In the genomic region with DNA sequence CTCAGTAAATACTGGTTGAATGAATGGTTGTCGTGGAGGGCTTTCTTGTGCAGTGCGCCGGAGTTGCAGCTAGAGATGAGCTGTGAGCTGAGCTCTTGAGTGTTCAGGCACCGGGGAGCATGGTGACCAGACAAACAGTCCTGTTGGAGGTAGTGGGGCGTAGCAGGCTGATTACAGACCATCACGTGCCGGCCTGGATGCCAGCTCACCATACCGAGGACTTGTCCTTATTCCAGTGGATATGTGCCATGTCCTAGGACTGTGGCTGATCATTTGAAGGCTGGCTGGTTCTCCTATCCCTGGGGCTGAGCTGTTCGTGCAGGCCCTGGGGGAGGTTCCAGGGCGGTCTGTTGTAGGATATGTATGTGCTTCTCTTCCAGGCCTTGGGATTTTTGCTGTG, we compare ENCODE assay signal across 15 cellular contexts. TPM values are rescaled to one million over a fixed set of nuclear protein-coding genes. Genes with fewer than 3 reads are reported as not detected.
DNase-seq lines count a peak whose midpoint lies in the region; ATAC-seq, FAIRE-seq and TF ChIP-seq lines count a peak whose summit lies in the region.
"Had no signal": no experiment of that assay in that cellular context is flagged by ENCODE, and none has a peak within 500 bp of the region (broad histone marks: within the 10 kb centered on the region; RNA-seq: fewer than 3 reads in every experiment).

No MANE protein-coding gene starts in this region.

- peak overlapping the region; percentile 82 for H2BK5ac ChIP-seq in neuronal stem cell (ENCODE audit: low read length)

- H3K27me3 Mint-ChIP-seq in effector memory CD8-positive, alpha-beta T cell = no peaks in the 10 kb centered on the region

- H3K27ac Mint-ChIP-seq in effector memory CD8-positive, alpha-beta T cell = peak overlapping the region; percentile 26 to 44

- no peak for TF ChIP-seq POLR2A in body of pancreas (IDR thresholded peaks at IDR 0.05)

- H3K23ac ChIP-seq in neuronal stem cell (ENCODE audit: low read depth, low read length, poor library complexity) = peak overlapping the region; percentile 55

- H3K9me3 ChIP-seq in BE2C (no peaks in the 10 kb centered on the region), neuronal stem cell (replicated peaks in 1 of 2; ENCODE audit: control insufficient read depth in 2 of 2, insufficient read depth in 1 of 2, low read depth in 1 of 2, low read length in 2 of 2) (peaks cover 0 to 4% of the 10 kb centered on the region in 2 donors), body of pancreas (no peaks in the 10 kb centered on the region)
- H3K9me3 ChIP-seq: suprapubic skin had no signal

- H3K4ac ChIP-seq in neuronal stem cell (ENCODE audit: low read length) = peak overlapping the region; percentile 11

- H3K27ac ChIP-seq in neuronal stem cell (replicated peaks; ENCODE audit: low read length) = no peak overlapping the region
- no peak overlapping the region for H3K27ac ChIP-seq in body of pancreas
- H3K27ac ChIP-seq: brain microvascular endothelial cell, suprapubic skin had no signal

- H3K14ac ChIP-seq in neuronal stem cell (ENCODE audit: low read length) = peak overlapping the region; percentile 56

- no peak for ATAC-seq in effector memory CD8-positive, alpha-beta T cell (replicated peaks)
- ATAC-seq in GM19452 (IDR thresholded peaks at IDR 0.05; ENCODE audit: unreplicated experiment) = no peak
- no peak for ATAC-seq in body of pancreas

- H3K36me3 ChIP-seq in BE2C = peaks cover 29% of the 10 kb centered on the region
- peaks cover 3 to 18% of the 10 kb centered on the region in 2 donors for H3K36me3 ChIP-seq in neuronal stem cell (replicated peaks in 1 of 2; ENCODE audit: control insufficient read depth in 2 of 2, insufficient read depth in 2 of 2, low read length in 2 of 2)
- no peaks in the 10 kb centered on the region for H3K36me3 ChIP-seq in body of pancreas (replicated peaks in 1 of 2; ENCODE audit: insufficient read depth in 1 of 2, low read depth in 2 of 2)

- no peak overlapping the region for H4K8ac ChIP-seq in neuronal stem cell (ENCODE audit: low read depth, low read length)

- peaks cover 38% of the 10 kb centered on the region for H3K36me3 Mint-ChIP-seq in effector memory CD8-positive, alpha-beta T cell (ENCODE audit: insufficient read depth)

- no peak for FAIRE-seq in D721Med (lab: Jason Lieb, UNC)
- FAIRE-seq: GM19239 had no signal

- H3K9me3 Mint-ChIP-seq in effector memory CD8-positive, alpha-beta T cell = no peaks in the 10 kb centered on the region

- no CpG with 5 or more reads among the region's 10 CpGs for WGBS in neuronal stem cell (ENCODE audit: extremely low coverage in 2 of 2, insufficient read length in 2 of 2, insufficient replicate concordance in 1 of 2), 2 donors
- WGBS in body of pancreas, 2 donors = 97 to 98% methylated on average over 5 to 10 of the region's 10 CpGs

- H3K4me3 Mint-ChIP-seq in effector memory CD8-positive, alpha-beta T cell = no peak overlapping the region

- H3K27me3 ChIP-seq in BE2C = no peaks in the 10 kb centered on the region
- H3K27me3 ChIP-seq in neuronal stem cell (ENCODE audit: control insufficient read depth in 3 of 3, insufficient read depth in 3 of 3, low read depth in 1 of 3, low read length in 3 of 3) = no peaks in the 10 kb centered on the region
- no peaks in the 10 kb centered on the region for H3K27me3 ChIP-seq in body of pancreas
- H3K27me3 ChIP-seq: brain microvascular endothelial cell, suprapubic skin had no signal

- H3K4me1 Mint-ChIP-seq in effector memory CD8-positive, alpha-beta T cell (ENCODE audit: low read depth in 2 of 2) = peaks cover 13 to 18% of the 10 kb centered on the region in 2 donors

- no peak overlapping the region for H3K9ac ChIP-seq in neuronal stem cell (ENCODE audit: low read depth, low read length, poor library complexity)

- no peak overlapping the region for H4K91ac ChIP-seq in neuronal stem cell (ENCODE audit: low read depth, low read length, poor library complexity)

- no peak overlapping the region for H3K4me2 ChIP-seq in neuronal stem cell (ENCODE audit: insufficient read depth, low read length, poor library complexity, severe bottlenecking)

- H2BK15ac ChIP-seq in neuronal stem cell (ENCODE audit: low read length) = no peak overlapping the region

- intact Hi-C loops in body of pancreas (cut with DNase I) = no loop called here

- H2AFZ ChIP-seq in neuronal stem cell (ENCODE audit: low read length) = no peak overlapping the region

- H2BK12ac ChIP-seq in neuronal stem cell (ENCODE audit: low read length) = peak overlapping the region; percentile 58

- no peak overlapping the region for H3K18ac ChIP-seq in neuronal stem cell (ENCODE audit: low read length)

- H3K79me1 ChIP-seq in neuronal stem cell (ENCODE audit: low read depth, low read length) = peaks cover 3% of the 10 kb centered on the region

- DNase-seq in BE2C (peak; percentile 83), HK-2 (ENCODE audit: unreplicated experiment) (peak; percentile 79), neuronal stem cell (ENCODE audit: low spot score) (no peak), D721Med (ENCODE audit: insufficient read length, low spot score) (no peak), DMS 273 (lab: John Stamatoyannopoulos, UW; ENCODE audit: unreplicated experiment) (no peak), body of pancreas (no peak)
- no peak for DNase-seq in effector memory CD8-positive, alpha-beta T cell
- DNase-seq: activated gamma-delta T cell, brain microvascular endothelial cell, GF-D8, NCI-H524 treated with DMSO at 0.1 percent for 48 hours, T-helper 9 cell had no signal

- TF ChIP-seq CTCF in BE2C (IDR thresholded peaks at IDR 0.05; ENCODE audit: low read depth, low read length) (peak; percentile 14; the same call in 1 of the 2 replicates), D721Med (IDR thresholded peaks at IDR 0.05; ENCODE audit: insufficient read depth, missing control alignments) (no peak), body of pancreas (IDR thresholded peaks at IDR 0.05) (no peak)

- H2BK120ac ChIP-seq in neuronal stem cell (ENCODE audit: low read depth, low read length) = no peak overlapping the region

- H3K4me3 ChIP-seq in BE2C (ENCODE audit: low read depth, low read length) (no peak overlapping the region), neuronal stem cell (ENCODE audit: low read length in 2 of 2) (no peak overlapping the region), body of pancreas (no peak overlapping the region)
- H3K4me3 ChIP-seq: suprapubic skin had no signal

- H2AK5ac ChIP-seq in neuronal stem cell (ENCODE audit: low read depth, low read length) = no peak overlapping the region

- no peaks in the 10 kb centered on the region; the same call in 1 of the 2 replicates for H3K4me1 ChIP-seq in BE2C
- H3K4me1 ChIP-seq in neuronal stem cell (ENCODE audit: control insufficient read depth in 2 of 2, insufficient read depth in 1 of 2, low read depth in 1 of 2, low read length in 2 of 2) = no peaks in the 10 kb centered on the region
- peaks cover 10% of the 10 kb centered on the region for H3K4me1 ChIP-seq in body of pancreas
- H3K4me1 ChIP-seq: suprapubic skin had no signal

RNA-seq across cellular contexts. Expression of a gene that starts 60.0 kb away (rescaled TPM):
- 84.0 TPM for polyA plus RNA-seq in BE2C (2012; ENCODE audit: insufficient read depth, insufficient read length, low read depth)
- polyA plus RNA-seq in neuronal stem cell (2013, experiment 1 of 2) = 19.1 TPM
- 19.6 TPM for polyA plus RNA-seq in neuronal stem cell (2013, experiment 2 of 2)
- total RNA-seq in body of pancreas = 10 to 100 TPM; 12.7 to 23.1 TPM

Comparison
In these comparisons a context has a peak if more than half of its experiments do, and no peak if none do; other contexts are left out.
1. DNase-seq: peak in BE2C (single experiment) and HK-2 (single experiment); none in effector memory CD8-positive, alpha-beta T cell (0 of 3), neuronal stem cell (single experiment), D721Med (single experiment), DMS 273 (single experiment) and body of pancreas (0 of 4).